Comparison of ENCODE assay signal across 8 cellular contexts in genomic region chr20:57398901-57399535, GRCh38. TPM values are rescaled to one million over a fixed set of nuclear protein-coding genes. Genes with fewer than 3 reads are reported as not detected.
DNase-seq lines count a peak whose midpoint lies in the region; TF ChIP-seq lines count a peak whose summit lies in the region.

No MANE protein-coding gene starts in this region.

- TF ChIP-seq CTCF in SK-N-SH (IDR thresholded peaks at IDR 0.05): no peak

- CTCF ChIA-PET in SK-N-SH (lab: Yijun Ruan, JAX): interaction anchor here (0.9 to 1.4 kb wide), 2 partner anchors 95 to 97 kb away, joined by 3 read pairs; no protein-coding TSS in a partner anchor

- H3K4me1 ChIP-seq in mucosa of rectum (ENCODE audit: control insufficient read depth in 2 of 2, insufficient read depth in 2 of 2, low read length in 2 of 2): peaks cover 38 to 60% of the 10 kb centered on the region in 2 donors
- peaks cover 54% of the 10 kb centered on the region for H3K4me1 ChIP-seq in thymus (ENCODE audit: control insufficient read depth, insufficient read depth, low read length)
- H3K4me1 ChIP-seq in SK-N-SH (ENCODE audit: control insufficient read depth in 1 of 2, insufficient read depth in 2 of 2, low read depth in 1 of 2, low read length in 1 of 2): peaks cover 0 to 19% of the 10 kb centered on the region in 2 experiments; a peak in 1 of 4 replicates

- H3K4me3 ChIP-seq in mucosa of rectum (ENCODE audit: low read length in 2 of 2) (peak overlapping the region in 1 of 2 donors; percentile 51), thymus (ENCODE audit: low read length) (peak overlapping the region; percentile 43), SK-N-SH (ENCODE audit: low read depth in 2 of 2, low read length in 1 of 2) (no peak overlapping the region)

- TF ChIP-seq RAD21 in SK-N-SH (IDR thresholded peaks at IDR 0.05; ENCODE audit: low read length): no peak

- no peaks in the 10 kb centered on the region for H3F3A ChIP-seq in SK-N-SH (replicated peaks; ENCODE audit: insufficient read depth)

- peak overlapping the region; percentile 55 to 63 for H3K9ac ChIP-seq in mucosa of rectum (ENCODE audit: low read depth in 1 of 2, low read length in 2 of 2)
- no peak overlapping the region for H3K9ac ChIP-seq in SK-N-SH

- no peaks in the 10 kb centered on the region for H3K27me3 ChIP-seq in mucosa of rectum (ENCODE audit: control insufficient read depth in 2 of 2, insufficient read depth in 2 of 2, low read length in 2 of 2)
- no peaks in the 10 kb centered on the region for H3K27me3 ChIP-seq in thymus (ENCODE audit: control insufficient read depth, insufficient read depth)
- H3K27me3 ChIP-seq in SK-N-SH (ENCODE audit: insufficient read depth): no peaks in the 10 kb centered on the region

- no peaks in the 10 kb centered on the region for H3K79me2 ChIP-seq in SK-N-SH (ENCODE audit: insufficient read depth)

- DNase-seq in activated CD8-positive, alpha-beta memory T cell treated with anti-CD3 and anti-CD28 coated beads, Interleukin-2, amount 50 U/mL, for 4 hours: peak; percentile 14
- DNase-seq in activated CD8-positive, alpha-beta memory T cell treated with anti-CD3 and anti-CD28 coated beads for 24 hours: no peak
- DNase-seq in KBM-7 (no peak), SK-N-SH (no peak), epidermal melanocyte (ENCODE audit: insufficient read length, low spot score) (no peak)

- H4K20me1 ChIP-seq in SK-N-SH (ENCODE audit: insufficient read depth): no peaks in the 10 kb centered on the region

- peak overlapping the region; percentile 14 for H3K27ac ChIP-seq in angular gyrus (ENCODE audit: low read depth, low read length)
- peak overlapping the region; percentile 54 to 85 for H3K27ac ChIP-seq in mucosa of rectum (ENCODE audit: low read depth in 2 of 2, low read length in 2 of 2)
- peak overlapping the region; percentile 95 for H3K27ac ChIP-seq in thymus (ENCODE audit: low read depth)
- no peak overlapping the region; a peak in 1 of 4 replicates for H3K27ac ChIP-seq in SK-N-SH (ENCODE audit: low read depth in 2 of 2, low read length in 1 of 2)

- no peaks in the 10 kb centered on the region for H3K9me2 ChIP-seq in SK-N-SH

- no peaks in the 10 kb centered on the region for H3K9me3 ChIP-seq in mucosa of rectum (ENCODE audit: control insufficient read depth in 2 of 2, low read length in 2 of 2)
- no peaks in the 10 kb centered on the region for H3K9me3 ChIP-seq in thymus (ENCODE audit: control insufficient read depth)
- H3K9me3 ChIP-seq in SK-N-SH: no peaks in the 10 kb centered on the region

- no peak overlapping the region for H3K4me2 ChIP-seq in SK-N-SH

- peaks cover 44 to 67% of the 10 kb centered on the region in 2 donors for H3K36me3 ChIP-seq in mucosa of rectum (ENCODE audit: control insufficient read depth in 2 of 2, insufficient read depth in 2 of 2, low read length in 2 of 2)
- H3K36me3 ChIP-seq in thymus (ENCODE audit: control insufficient read depth, insufficient read depth): peaks cover 82% of the 10 kb centered on the region
- peaks cover 0 to 48% of the 10 kb centered on the region in 2 experiments for H3K36me3 ChIP-seq in SK-N-SH (replicated peaks in 1 of 2; ENCODE audit: control insufficient read depth in 1 of 2, insufficient read depth in 2 of 2, low read length in 1 of 2)

- no peak overlapping the region for H2AFZ ChIP-seq in SK-N-SH (ENCODE audit: low read depth)

- no peak for TF ChIP-seq EP300 in SK-N-SH (IDR thresholded peaks at IDR 0.05; ENCODE audit: borderline replicate concordance in 1 of 2, low read depth in 1 of 2, low read length in 1 of 2)

- WGBS in thymus: 88% methylated on average over 13 of the region's 13 CpGs
- WGBS in SK-N-SH (ENCODE audit: low lambda C conversion rate): 93% methylated on average over 10 of the region's 13 CpGs

- in situ Hi-C loops in KBM-7 (cut with MboI; ENCODE audit: low pct_unique_long_range_greater_than_20kb, low sequenced_read_pairs): no loop called here

- POLR2A ChIA-PET in SK-N-SH (lab: Yijun Ruan, JAX): interaction anchor here (0.6 kb wide), 1 partner anchor 1017 kb away, joined by 3 read pairs; no protein-coding TSS in a partner anchor

TF ChIP-seq in SK-N-SH, 30 proteins besides CTCF, POLR2A, EP300 and RAD21:
- TF ChIP-seq ZBTB33 (IDR thresholded peaks at IDR 0.05; ENCODE audit: borderline replicate concordance, low read depth) (no peak), USF2 (IDR thresholded peaks at IDR 0.05; ENCODE audit: borderline replicate concordance, low read depth, low read length) (no peak), FOXM1 (IDR thresholded peaks at IDR 0.05; ENCODE audit: low read depth) (no peak), NRF1 (IDR thresholded peaks at IDR 0.05; ENCODE audit: low read depth, low read length) (no peak), MAX (IDR thresholded peaks at IDR 0.05; ENCODE audit: low read depth) (no peak), NFIC (IDR thresholded peaks at IDR 0.05; ENCODE audit: borderline replicate concordance) (no peak), TCF12 (IDR thresholded peaks at IDR 0.05) (no peak), SMC3 (IDR thresholded peaks at IDR 0.05; ENCODE audit: low read depth, low read length) (no peak)

RNA-seq across cellular contexts. Expression of gene RBM38, which starts 7.8 kb away (rescaled TPM):
- polyA plus RNA-seq in thymus: 84.6 TPM
- polyA plus RNA-seq in SK-N-SH (2012; rRNA removed): 8.8 and 11.5 TPM in 2 replicates
- 6.7 and 10.6 TPM in 2 replicates for polyA plus RNA-seq in SK-N-SH (2012; cell fraction: cytosol; rRNA removed)
- 8.7 and 11.0 TPM in 2 replicates for polyA plus RNA-seq in SK-N-SH (2012; cell fraction: nucleus; rRNA removed)

RNA-seq across cellular contexts. Expression of gene RAE1, which starts 48.0 kb away (rescaled TPM):
- polyA plus RNA-seq in thymus (22.3 TPM), SK-N-SH (2012; rRNA removed) (57.5 and 82.4 TPM in 2 replicates)
- 69.1 and 85.4 TPM in 2 replicates for polyA plus RNA-seq in SK-N-SH (2012; cell fraction: cytosol; rRNA removed)
- polyA plus RNA-seq in SK-N-SH (2012; cell fraction: nucleus; rRNA removed): 94.1 and 101 TPM in 2 replicates

Comparison
In these comparisons a context has a peak if more than half of its experiments do, and no peak if none do; other contexts are left out.
1. H3K27ac ChIP-seq: peak in angular gyrus (single experiment), mucosa of rectum (2 of 2) and thymus (single experiment); none in SK-N-SH (0 of 2).